In genomic region chr2:122168799-122169198, GRCh38 we compare ENCODE assay signal across 18 cellular contexts.
A peak's percentile ranks its signal among the peaks of the same experiment; 100 is the strongest.
DNase-seq lines count a peak whose midpoint lies in the region; ATAC-seq and TF ChIP-seq lines count a peak whose summit lies in the region.
"Had no signal": no experiment of that assay in that cellular context is flagged by ENCODE, and none has a peak within 500 bp of the region (broad histone marks: within the 10 kb centered on the region; RNA-seq: fewer than 3 reads in every experiment).

No MANE protein-coding gene starts in this region.

- no peak overlapping the region for H3K27ac ChIP-seq in iPS DF 6.9 (ENCODE audit: low read length)
- H3K27ac ChIP-seq: PC-9, tibial nerve had no signal

- H3K27me3 ChIP-seq in BE2C (no peaks in the 10 kb centered on the region), iPS DF 6.9 (ENCODE audit: control insufficient read depth, insufficient read depth, low read length) (no peaks in the 10 kb centered on the region; the same call in 1 of the 2 replicates)
- H3K27me3 ChIP-seq: tibial nerve had no signal

- no CpG with 5 or more reads among the region's 3 CpGs for WGBS in iPS DF 6.9 (ENCODE audit: insufficient coverage, insufficient read length)

- H3K4me1 ChIP-seq in BE2C = no peaks in the 10 kb centered on the region
- no peaks in the 10 kb centered on the region for H3K4me1 ChIP-seq in iPS DF 6.9 (ENCODE audit: control insufficient read depth, insufficient read depth, low read length)
- H3K4me1 ChIP-seq: tibial nerve had no signal

- H3K4me3 ChIP-seq in BE2C (ENCODE audit: low read depth, low read length) (no peak overlapping the region), GM12864 (ENCODE audit: low read depth, low read length) (no peak overlapping the region), iPS DF 6.9 (ENCODE audit: low read length) (no peak overlapping the region)
- H3K4me3 ChIP-seq: PC-9, tibial nerve had no signal

- no peak for ATAC-seq in HG02759 (IDR thresholded peaks at IDR 0.05; ENCODE audit: unreplicated experiment)
- ATAC-seq: left cardiac atrium had no signal

- intact Hi-C loops in posterior cingulate gyrus (cut with DNase I) = no loop called here

- peak; percentile 18 for DNase-seq in BE2C
- DNase-seq in GM12864 (ENCODE audit: low read depth) = no peak
- peak; percentile 41 for DNase-seq in UCSD-AML1 (lab: John Stamatoyannopoulos, UW; ENCODE audit: unreplicated experiment)
- peak; percentile 5 for DNase-seq in iPS DF 6.9 (ENCODE audit: low read depth, low spot score)
- DNase-seq in NOMO-1 (lab: John Stamatoyannopoulos, UW; ENCODE audit: unreplicated experiment in 2 of 2) = no peak
- no peak for DNase-seq in posterior cingulate gyrus
- DNase-seq in GDM1 (lab: John Stamatoyannopoulos, UW) = no peak
- DNase-seq: activated naive CD8-positive, alpha-beta T cell treated with anti-CD3 and anti-CD28 coated beads for 36 hours; activated T-cell treated with anti-CD3 and anti-CD28 coated beads for 4 hours; C1 segment of cervical spinal cord; left cardiac atrium; NCI-H1105 treated with DMSO at 0.1 percent for 48 hours; NCI-H345; PC-9; stimulated activated CD4-positive, alpha-beta T cell treated with anti-CD3 and anti-CD28 coated beads, Interleukin-1b, Interleukin-23, amount 100 ng/mL, for 48 hours; stimulated activated CD8-positive, alpha-beta memory T cell treated with anti-CD3 and anti-CD28 coated beads, Interleukin-4, amount 100 ng/mL, for 48 hours had no signal

- TF ChIP-seq CTCF in BE2C (IDR thresholded peaks at IDR 0.05; ENCODE audit: low read depth, low read length) = no peak; the same call in 1 of the 2 replicates
- TF ChIP-seq CTCF in GM12864 (IDR thresholded peaks at IDR 0.05; ENCODE audit: low read depth, low read length, missing control alignments) = peak; percentile 10

- H3K9me3 ChIP-seq in BE2C (no peaks in the 10 kb centered on the region), iPS DF 6.9 (ENCODE audit: control insufficient read depth, insufficient read depth, low read length) (no peaks in the 10 kb centered on the region)
- H3K9me3 ChIP-seq: tibial nerve had no signal

- H3K36me3 ChIP-seq in BE2C (no peaks in the 10 kb centered on the region), iPS DF 6.9 (ENCODE audit: control insufficient read depth, insufficient read depth, low read length) (no peaks in the 10 kb centered on the region)
- H3K36me3 ChIP-seq: tibial nerve had no signal

Comparison
In these comparisons a context has a peak if more than half of its experiments do, and no peak if none do; other contexts are left out.
1. DNase-seq: peak in BE2C (single experiment), UCSD-AML1 (single experiment) and iPS DF 6.9 (single experiment); none in GM12864 (single experiment), NOMO-1 (0 of 2), posterior cingulate gyrus (0 of 10) and GDM1 (single experiment).